In the genomic region with DNA sequence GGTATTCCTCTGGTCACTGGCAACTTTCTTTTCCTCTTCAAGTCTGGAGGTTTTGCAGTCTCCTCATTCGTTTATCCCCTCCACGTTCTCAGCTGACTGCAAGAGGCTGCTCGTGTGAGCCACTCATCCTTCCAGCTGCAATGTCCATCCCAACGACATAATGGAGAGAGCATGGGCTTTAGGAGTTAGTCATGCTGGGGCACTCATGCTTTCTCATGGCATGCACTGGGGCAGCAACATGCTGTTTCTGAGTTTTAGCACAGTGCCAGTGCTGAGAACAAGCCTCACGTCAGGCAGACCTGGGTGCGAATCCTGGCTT, we compare ENCODE assay signal across 14 cellular contexts. TPM values are rescaled to one million over a fixed set of nuclear protein-coding genes. Genes with fewer than 3 reads are reported as not detected.
DNase-seq lines count a peak whose midpoint lies in the region; ATAC-seq, FAIRE-seq and TF ChIP-seq lines count a peak whose summit lies in the region.
"Had no signal": no experiment of that assay in that cellular context is flagged by ENCODE, and none has a peak within 500 bp of the region (broad histone marks: within the 10 kb centered on the region; RNA-seq: fewer than 3 reads in every experiment).

No MANE protein-coding gene starts in this region.

- no peak overlapping the region for H3K4me2 ChIP-seq in HepG2 (ENCODE audit: low read depth, low read length)
- H3K4me2 ChIP-seq in astrocyte (ENCODE audit: low read length) = no peak overlapping the region

- in situ Hi-C loops in HepG2 (cut with HindIII; ENCODE audit: extremely low pct_ligation_motif_present, low pct_unique_long_range_greater_than_20kb) = no loop called here

- H3K27ac ChIP-seq in liver (ENCODE audit: low read depth in 1 of 2, low read length in 2 of 2) (peak overlapping the region; percentile 4 to 10), HepG2 (ENCODE audit: extremely low read length, insufficient read depth, low read length) (no peak overlapping the region), astrocyte (ENCODE audit: low read depth, low read length) (no peak overlapping the region)
- H3K27ac ChIP-seq: coronary artery, uterus had no signal

- TF ChIP-seq POLR2A in HepG2 (IDR thresholded peaks at IDR 0.05; ENCODE audit: insufficient read depth in 1 of 2, low read depth in 2 of 2, low read length in 2 of 2) = no peak

- no TSS peak for BruUV-seq in HepG2 (replicated peaks; lab: Mats Ljungman, UMichigan)

- H3K27me3 ChIP-seq in liver (ENCODE audit: control insufficient read depth in 4 of 4, insufficient read depth in 4 of 4, low read length in 3 of 4) (no peaks in the 10 kb centered on the region), HepG2 (ENCODE audit: control insufficient read depth in 1 of 2, insufficient read depth in 2 of 2, low read length in 2 of 2) (no peaks in the 10 kb centered on the region), astrocyte (ENCODE audit: insufficient read depth, low read length) (no peaks in the 10 kb centered on the region)
- H3K27me3 ChIP-seq: uterus had no signal

- H3K9me3 Mint-ChIP-seq in astrocyte (ENCODE audit: unreplicated experiment) = peaks cover 2% of the 10 kb centered on the region
- H3K9me3 Mint-ChIP-seq in natural killer cell = no peaks in the 10 kb centered on the region
- H3K9me3 Mint-ChIP-seq in WTC11 = peaks cover 5% of the 10 kb centered on the region; the same call in 1 of the 2 replicates
- H3K9me3 Mint-ChIP-seq: nephron had no signal

- CTCF ChIA-PET in HepG2 (lab: Yijun Ruan, JAX; ENCODE audit: low intra/inter-chr PET ratio, low total read pairs) = interaction anchor here (0.6 to 1.6 kb wide), 5 partner anchors 48 to 388 kb away, joined by 3 to 13 read pairs (median 3); no protein-coding TSS in a partner anchor
- CTCF ChIA-PET in WTC11 (lab: Charles Lee) = interaction anchor here (0.5 to 2.0 kb wide), 48 partner anchors 8 to 324 kb away, joined by 3 to 37 read pairs (median 4); partner anchors contain the start of genes FOXRED1, SRPRA, ST3GAL4 and TIRAP

- H3K9ac ChIP-seq in liver (ENCODE audit: low read depth in 1 of 2, low read length in 2 of 2) (no peak overlapping the region), HepG2 (ENCODE audit: insufficient read depth, low read depth, low read length) (no peak overlapping the region), astrocyte (ENCODE audit: low read length) (no peak overlapping the region)

- H2AFZ ChIP-seq in HepG2 (ENCODE audit: low read length) (no peak overlapping the region), astrocyte (ENCODE audit: low read depth, low read length) (no peak overlapping the region)

- POLR2A ChIA-PET in HepG2 (lab: Yijun Ruan, JAX) (interaction anchor here (0.7 to 0.9 kb wide), 2 partner anchors 46 to 170 kb away, joined by 3 read pairs; no protein-coding TSS in a partner anchor), WTC11 (lab: Charles Lee) (interaction anchor here (0.9 kb wide), 1 partner anchor 59 kb away, joined by 3 read pairs; no protein-coding TSS in a partner anchor)

- FAIRE-seq in HepG2 (lab: Jason Lieb, UNC) = no peak
- FAIRE-seq in astrocyte (lab: Jason Lieb, UNC) = no peak

- H3K4me3 ChIP-seq in liver (ENCODE audit: low read depth in 1 of 3, low read length in 3 of 3) = no peak overlapping the region
- H3K4me3 ChIP-seq in HepG2 (replicated peaks in 1 of 3; ENCODE audit: insufficient read depth in 1 of 3, low read depth in 2 of 3, low read length in 3 of 3) = no peak overlapping the region
- no peak overlapping the region for H3K4me3 ChIP-seq in astrocyte (ENCODE audit: insufficient read depth, low read depth, low read length)
- H3K4me3 ChIP-seq: coronary artery, uterus had no signal

- H3K36me3 Mint-ChIP-seq in astrocyte (ENCODE audit: low read depth, unreplicated experiment) (peaks cover 7% of the 10 kb centered on the region), natural killer cell (peaks cover 6% of the 10 kb centered on the region), WTC11 (peaks cover 37% of the 10 kb centered on the region)

- H4K20me1 ChIP-seq in HepG2 (ENCODE audit: insufficient read depth, low read length) (no peaks in the 10 kb centered on the region), astrocyte (ENCODE audit: insufficient read depth, low read length) (no peaks in the 10 kb centered on the region)

- intact Hi-C loops in HepG2 (cut with micrococcal nuclease; ENCODE audit: unreplicated experiment) = loop anchor here (1.0 to 2.0 kb wide), 3 partner anchors 46 to 169 kb away; no protein-coding TSS in a partner anchor
- intact Hi-C loops in natural killer cell (cut with micrococcal nuclease) = loop anchor here (1.0 to 2.0 kb wide), 7 partner anchors 18 to 169 kb away; partner anchors contain the start of genes FOXRED1 and SRPRA

- H3K27me3 Mint-ChIP-seq in astrocyte (ENCODE audit: low read depth, unreplicated experiment) (no peaks in the 10 kb centered on the region), natural killer cell (ENCODE audit: low read depth in 2 of 2) (no peaks in the 10 kb centered on the region), WTC11 (ENCODE audit: low read depth) (no peaks in the 10 kb centered on the region)
- H3K27me3 Mint-ChIP-seq: stimulated activated naive CD8-positive, alpha-beta T cell treated with anti-CD3 and anti-CD28 coated beads, Interleukin-15, amount 100 ng/mL, for 72 hours had no signal

- H3K36me3 ChIP-seq in liver (ENCODE audit: control insufficient read depth in 4 of 4, insufficient read depth in 3 of 4, low read depth in 1 of 4, low read length in 3 of 4) = peaks cover 0 to 3% (median under 1%) of the 10 kb centered on the region in 4 donors
- H3K36me3 ChIP-seq in HepG2 (replicated peaks in 1 of 2; ENCODE audit: control insufficient read depth in 1 of 2, insufficient read depth in 2 of 2, low read length in 2 of 2) = peaks cover 0 to 17% of the 10 kb centered on the region in 2 experiments; a peak in 3 of 5 replicates
- H3K36me3 ChIP-seq in astrocyte (ENCODE audit: insufficient read depth, low read length) = no peaks in the 10 kb centered on the region
- H3K36me3 ChIP-seq: uterus had no signal

- peaks cover 14% of the 10 kb centered on the region for H3K4me1 Mint-ChIP-seq in astrocyte (ENCODE audit: low read depth, unreplicated experiment)
- H3K4me1 Mint-ChIP-seq in natural killer cell = peaks cover 48% of the 10 kb centered on the region in 2 donors
- H3K4me1 Mint-ChIP-seq in WTC11 = 0 out of 2 replicates have a peak, but pooled peaks cover 2% of the 10 kb centered on the region

- TF ChIP-seq EP300 in HepG2 (IDR thresholded peaks at IDR 0.05; ENCODE audit: low read depth in 2 of 2, low read length in 2 of 2) = no peak
- no peak for TF ChIP-seq EP300 in HepG2 (CRISPR knock-in tag; IDR thresholded peaks at IDR 0.05; ENCODE audit: borderline replicate concordance)

- H3K4me3 Mint-ChIP-seq in astrocyte (ENCODE audit: unreplicated experiment) = no peak overlapping the region
- peak overlapping the region; percentile 79 for H3K4me3 Mint-ChIP-seq in natural killer cell
- H3K4me3 Mint-ChIP-seq in WTC11 = no peak overlapping the region
- H3K4me3 Mint-ChIP-seq: nephron; stimulated activated naive CD8-positive, alpha-beta T cell treated with anti-CD3 and anti-CD28 coated beads, Interleukin-15, amount 100 ng/mL, for 72 hours had no signal

- H3K79me2 ChIP-seq in HepG2 (ENCODE audit: insufficient read depth, low read length) = no peaks in the 10 kb centered on the region
- H3K79me2 ChIP-seq in astrocyte (ENCODE audit: insufficient read depth, low read length) = no peaks in the 10 kb centered on the region

- H3K9me3 ChIP-seq in liver (ENCODE audit: control insufficient read depth in 4 of 4, low read length in 3 of 4) (no peaks in the 10 kb centered on the region), HepG2 (ENCODE audit: low read length) (no peaks in the 10 kb centered on the region), astrocyte (ENCODE audit: insufficient read depth, low read depth, low read length) (no peaks in the 10 kb centered on the region)
- H3K9me3 ChIP-seq: uterus had no signal

- TF ChIP-seq RAD21 in liver (IDR thresholded peaks at IDR 0.05) = no peak
- no peak for TF ChIP-seq RAD21 in HepG2 (CRISPR knock-in tag; IDR thresholded peaks at IDR 0.05)

- DNase-seq in HepG2 (ENCODE audit: low spot score) (no peak), astrocyte (ENCODE audit: low read depth) (no peak), natural killer cell (no peak), WTC11 (ENCODE audit: low spot score) (no peak), T1000 (lab: John Stamatoyannopoulos, UW) (no peak)
- DNase-seq in activated naive CD4-positive, alpha-beta T cell treated with anti-CD3 and anti-CD28 coated beads, Interleukin-2, amount 50 U/mL, for 16 hours = no peak
- DNase-seq: activated gamma-delta T cell, SHP77 treated with DMSO at 0.1 percent for 48 hours had no signal

- WGBS in liver = 71% methylated on average over 6 of the region's 6 CpGs
- WGBS in HepG2 (ENCODE audit: low lambda C conversion rate) = 95% methylated on average over 5 of the region's 6 CpGs

- H3K4me1 ChIP-seq in liver (ENCODE audit: control insufficient read depth in 4 of 4, insufficient read depth in 4 of 4, low read length in 3 of 4) (peaks cover 0 to 6% (median 2%) of the 10 kb centered on the region in 4 donors), HepG2 (ENCODE audit: insufficient read depth, low read length) (no peaks in the 10 kb centered on the region), astrocyte (ENCODE audit: insufficient read depth, low read length) (no peaks in the 10 kb centered on the region)
- H3K4me1 ChIP-seq: uterus had no signal

- no peak for ATAC-seq in HepG2
- ATAC-seq in natural killer cell = peak in 2 of 3 donors; percentile 5 to 9
- ATAC-seq in WTC11 = no peak
- no peak for ATAC-seq in GM21515 (IDR thresholded peaks at IDR 0.05; ENCODE audit: unreplicated experiment)

- H3K27ac Mint-ChIP-seq in astrocyte (ENCODE audit: unreplicated experiment) = peak overlapping the region; percentile 34
- peak overlapping the region; percentile 92 to 93 for H3K27ac Mint-ChIP-seq in natural killer cell
- no peak overlapping the region for H3K27ac Mint-ChIP-seq in WTC11

- TF ChIP-seq CTCF in liver (IDR thresholded peaks at IDR 0.05; ENCODE audit: low read depth, low read length, missing input control) = no peak
- TF ChIP-seq CTCF in HepG2 (CRISPR knock-in tag; IDR thresholded peaks at IDR 0.05) = no peak
- TF ChIP-seq CTCF in astrocyte (IDR thresholded peaks at IDR 0.05; ENCODE audit: insufficient read depth, low read depth, low read length) = no peak
- no peak for TF ChIP-seq CTCF in natural killer cell (IDR thresholded peaks at IDR 0.05)
- no peak for TF ChIP-seq CTCF in WTC11 (IDR thresholded peaks at IDR 0.05)

RNA-seq across cellular contexts. Expression of gene DCPS, which starts 7.1 kb away (rescaled TPM):
- total RNA-seq in liver (10 to 100 TPM in 1 of 2 donors, 1 to 10 TPM in 1; 5.6 to 10.7 TPM), HepG2 (2016; rRNA removed; fragmentation: Illumina TruSeq; extraction: Trizol) (21.9 and 24.1 TPM in 2 replicates), astrocyte (11.3 and 14.0 TPM in 2 replicates), natural killer cell (10 to 100 TPM; 20.1 to 25.8 (median 23.1) TPM), WTC11 (2021) (26.2 to 30.9 TPM (median 29.4 TPM) in 3 replicates)
- polyA plus RNA-seq in liver (10 to 100 TPM; 27.3 to 61.0 TPM), HepG2 (2011; rRNA removed) (20.7 and 22.5 TPM in 2 replicates)
- total RNA-seq in HepG2 (2016; cell fraction: cytosol; rRNA removed; fragmentation: Illumina TruSeq; extraction: Trizol; ENCODE audit: low read depth) = 4.3 and 4.6 TPM in 2 replicates
- 20.7 and 23.2 TPM in 2 replicates for total RNA-seq in HepG2 (2016; cell fraction: insoluble cytoplasmic fraction; rRNA removed; fragmentation: Illumina TruSeq; extraction: Trizol)
- 6.0 and 8.2 TPM in 2 replicates for total RNA-seq in HepG2 (2016; cell fraction: membrane; rRNA removed; fragmentation: Illumina TruSeq; extraction: Trizol)
- total RNA-seq in HepG2 (2016; cell fraction: nucleus; rRNA removed; fragmentation: Illumina TruSeq; extraction: Trizol) = 10.8 and 11.7 TPM in 2 replicates
- 25.0 and 33.9 TPM in 2 replicates for polyA plus RNA-seq in HepG2 (2011; cell fraction: cytosol; rRNA removed)
- polyA plus RNA-seq in HepG2 (2011; cell fraction: nucleus; rRNA removed) = 11.1 and 11.9 TPM in 2 replicates
- polyA plus RNA-seq in HepG2 (2012) = 12.9 and 13.5 TPM in 2 replicates
- polyA plus RNA-seq in HepG2 (2016; cell fraction: cytosol; fragmentation: Illumina TruSeq; extraction: Trizol; ENCODE audit: low read depth) = 4.1 and 4.3 TPM in 2 replicates
- 29.3 and 35.5 TPM in 2 replicates for polyA plus RNA-seq in HepG2 (2016; cell fraction: insoluble cytoplasmic fraction; fragmentation: Illumina TruSeq; extraction: Trizol; ENCODE audit: low read depth)
- polyA plus RNA-seq in HepG2 (2016; cell fraction: membrane; fragmentation: Illumina TruSeq; extraction: Trizol; ENCODE audit: low read depth) = 5.8 and 6.4 TPM in 2 replicates
- polyA plus RNA-seq in HepG2 (2016; cell fraction: nucleus; fragmentation: Illumina TruSeq; extraction: Trizol; ENCODE audit: insufficient read depth, low read depth) = 15.1 and 15.2 TPM in 2 replicates
- 16.9 and 47.3 TPM in 2 replicates for polyA minus RNA-seq in HepG2 (2011; rRNA and poly(A)+ RNA removed; ENCODE audit: low replicate concordance)
- polyA minus RNA-seq in HepG2 (2011; cell fraction: cytosol; rRNA and poly(A)+ RNA removed) = 5.5 and 10.6 TPM in 2 replicates
- 7.1 and 7.6 TPM in 2 replicates for polyA minus RNA-seq in HepG2 (2011; cell fraction: nucleus; rRNA and poly(A)+ RNA removed)

RNA-seq across cellular contexts. Expression of gene TIRAP, which starts 28.1 kb away (rescaled TPM):
- total RNA-seq in liver (1 to 10 TPM; 4.4 to 9.5 TPM), HepG2 (2016; rRNA removed; fragmentation: Illumina TruSeq; extraction: Trizol) (5.4 and 6.2 TPM in 2 replicates), astrocyte (6.6 and 6.8 TPM in 2 replicates), natural killer cell (10 to 100 TPM; 14.5 to 24.0 (median 19.5) TPM), WTC11 (2021) (5.4 to 5.9 TPM (median 5.6 TPM) in 3 replicates)
- polyA plus RNA-seq in liver (1 to 10 TPM; 3.9 to 8.5 TPM), HepG2 (2011; rRNA removed) (5.7 and 7.0 TPM in 2 replicates)
- 1.8 and 1.9 TPM in 2 replicates for total RNA-seq in HepG2 (2016; cell fraction: cytosol; rRNA removed; fragmentation: Illumina TruSeq; extraction: Trizol; ENCODE audit: low read depth)
- 5.5 and 5.6 TPM in 2 replicates for total RNA-seq in HepG2 (2016; cell fraction: insoluble cytoplasmic fraction; rRNA removed; fragmentation: Illumina TruSeq; extraction: Trizol)
- 4.3 TPM in 2 replicates for total RNA-seq in HepG2 (2016; cell fraction: membrane; rRNA removed; fragmentation: Illumina TruSeq; extraction: Trizol)
- 4.4 and 5.5 TPM in 2 replicates for total RNA-seq in HepG2 (2016; cell fraction: nucleus; rRNA removed; fragmentation: Illumina TruSeq; extraction: Trizol)
- 4.5 and 5.2 TPM in 2 replicates for polyA plus RNA-seq in HepG2 (2011; cell fraction: cytosol; rRNA removed)
- polyA plus RNA-seq in HepG2 (2011; cell fraction: nucleus; rRNA removed) = 9.1 and 10.8 TPM in 2 replicates
- 4.6 and 5.5 TPM in 2 replicates for polyA plus RNA-seq in HepG2 (2012)
- polyA plus RNA-seq in HepG2 (2016; cell fraction: cytosol; fragmentation: Illumina TruSeq; extraction: Trizol; ENCODE audit: low read depth) = 1.6 and 1.8 TPM in 2 replicates
- 6.8 and 8.2 TPM in 2 replicates for polyA plus RNA-seq in HepG2 (2016; cell fraction: insoluble cytoplasmic fraction; fragmentation: Illumina TruSeq; extraction: Trizol; ENCODE audit: low read depth)
- 3.3 and 3.8 TPM in 2 replicates for polyA plus RNA-seq in HepG2 (2016; cell fraction: membrane; fragmentation: Illumina TruSeq; extraction: Trizol; ENCODE audit: low read depth)
- 9.4 and 9.9 TPM in 2 replicates for polyA plus RNA-seq in HepG2 (2016; cell fraction: nucleus; fragmentation: Illumina TruSeq; extraction: Trizol; ENCODE audit: insufficient read depth, low read depth)
- 14.2 and 15.0 TPM in 2 replicates for polyA minus RNA-seq in HepG2 (2011; rRNA and poly(A)+ RNA removed; ENCODE audit: low replicate concordance)
- 6.2 and 6.8 TPM in 2 replicates for polyA minus RNA-seq in HepG2 (2011; cell fraction: cytosol; rRNA and poly(A)+ RNA removed)
- polyA minus RNA-seq in HepG2 (2011; cell fraction: nucleus; rRNA and poly(A)+ RNA removed) = 5.8 and 10.1 TPM in 2 replicates

RNA-seq across cellular contexts. Expression of gene FOXRED1, which starts 42.0 kb away (rescaled TPM):
- total RNA-seq in liver (10 to 100 TPM; 24.0 to 38.9 TPM), HepG2 (2016; rRNA removed; fragmentation: Illumina TruSeq; extraction: Trizol) (42.9 and 50.2 TPM in 2 replicates), astrocyte (15.4 and 16.3 TPM in 2 replicates), natural killer cell (10 to 100 TPM; 31.1 to 37.9 (median 31.3) TPM), WTC11 (2021) (59.4 to 64.4 TPM (median 61.9 TPM) in 3 replicates)
- polyA plus RNA-seq in liver (10 to 100 TPM; 29.5 to 30.2 TPM), HepG2 (2011; rRNA removed) (24.7 and 29.6 TPM in 2 replicates)
- 13.0 and 13.3 TPM in 2 replicates for total RNA-seq in HepG2 (2016; cell fraction: cytosol; rRNA removed; fragmentation: Illumina TruSeq; extraction: Trizol; ENCODE audit: low read depth)
- total RNA-seq in HepG2 (2016; cell fraction: insoluble cytoplasmic fraction; rRNA removed; fragmentation: Illumina TruSeq; extraction: Trizol) = 43.9 and 49.5 TPM in 2 replicates
- 16.4 and 18.0 TPM in 2 replicates for total RNA-seq in HepG2 (2016; cell fraction: membrane; rRNA removed; fragmentation: Illumina TruSeq; extraction: Trizol)
- 32.4 TPM in 2 replicates for total RNA-seq in HepG2 (2016; cell fraction: nucleus; rRNA removed; fragmentation: Illumina TruSeq; extraction: Trizol)
- polyA plus RNA-seq in HepG2 (2011; cell fraction: cytosol; rRNA removed) = 24.1 and 38.8 TPM in 2 replicates
- 39.3 and 48.4 TPM in 2 replicates for polyA plus RNA-seq in HepG2 (2011; cell fraction: nucleus; rRNA removed)
- polyA plus RNA-seq in HepG2 (2012) = 15.5 and 27.9 TPM in 2 replicates
- polyA plus RNA-seq in HepG2 (2016; cell fraction: cytosol; fragmentation: Illumina TruSeq; extraction: Trizol; ENCODE audit: low read depth) = 6.7 and 7.3 TPM in 2 replicates
- polyA plus RNA-seq in HepG2 (2016; cell fraction: insoluble cytoplasmic fraction; fragmentation: Illumina TruSeq; extraction: Trizol; ENCODE audit: low read depth) = 49.1 and 50.0 TPM in 2 replicates
- 8.9 and 10.8 TPM in 2 replicates for polyA plus RNA-seq in HepG2 (2016; cell fraction: membrane; fragmentation: Illumina TruSeq; extraction: Trizol; ENCODE audit: low read depth)
- polyA plus RNA-seq in HepG2 (2016; cell fraction: nucleus; fragmentation: Illumina TruSeq; extraction: Trizol; ENCODE audit: insufficient read depth, low read depth) = 95.9 and 96.9 TPM in 2 replicates
- polyA minus RNA-seq in HepG2 (2011; rRNA and poly(A)+ RNA removed; ENCODE audit: low replicate concordance) = 40.2 and 50.7 TPM in 2 replicates
- polyA minus RNA-seq in HepG2 (2011; cell fraction: cytosol; rRNA and poly(A)+ RNA removed) = 9.2 and 9.8 TPM in 2 replicates
- 22.1 and 23.8 TPM in 2 replicates for polyA minus RNA-seq in HepG2 (2011; cell fraction: nucleus; rRNA and poly(A)+ RNA removed)

RNA-seq across cellular contexts. Expression of gene SRPRA, which starts 42.3 kb away (rescaled TPM):
- 100 to 1,000 TPM in 1 of 2 donors, 10 to 100 TPM in 1; 28.7 to 138 TPM for total RNA-seq in liver
- 100 to 1,000 TPM in 1 of 2 donors, 10 to 100 TPM in 1; 66.4 to 143 TPM for polyA plus RNA-seq in liver
- 16.4 and 27.7 TPM in 2 replicates for total RNA-seq in HepG2 (2016; rRNA removed; fragmentation: Illumina TruSeq; extraction: Trizol)
- total RNA-seq in HepG2 (2016; cell fraction: cytosol; rRNA removed; fragmentation: Illumina TruSeq; extraction: Trizol; ENCODE audit: low read depth) = 2.7 and 3.2 TPM in 2 replicates
- 14.6 and 27.3 TPM in 2 replicates for total RNA-seq in HepG2 (2016; cell fraction: insoluble cytoplasmic fraction; rRNA removed; fragmentation: Illumina TruSeq; extraction: Trizol)
- 8.0 and 10.6 TPM in 2 replicates for total RNA-seq in HepG2 (2016; cell fraction: membrane; rRNA removed; fragmentation: Illumina TruSeq; extraction: Trizol)
- total RNA-seq in HepG2 (2016; cell fraction: nucleus; rRNA removed; fragmentation: Illumina TruSeq; extraction: Trizol) = 59.3 and 69.9 TPM in 2 replicates
- 64.6 and 67.6 TPM in 2 replicates for polyA plus RNA-seq in HepG2 (2011; rRNA removed)
- polyA plus RNA-seq in HepG2 (2011; cell fraction: cytosol; rRNA removed) = 67.4 and 74.4 TPM in 2 replicates
- 95.0 and 97.8 TPM in 2 replicates for polyA plus RNA-seq in HepG2 (2011; cell fraction: nucleus; rRNA removed)
- polyA plus RNA-seq in HepG2 (2012) = 66.3 and 75.8 TPM in 2 replicates
- polyA plus RNA-seq in HepG2 (2016; cell fraction: cytosol; fragmentation: Illumina TruSeq; extraction: Trizol; ENCODE audit: low read depth) = 4.3 and 4.8 TPM in 2 replicates
- polyA plus RNA-seq in HepG2 (2016; cell fraction: insoluble cytoplasmic fraction; fragmentation: Illumina TruSeq; extraction: Trizol; ENCODE audit: low read depth) = 27.7 and 34.9 TPM in 2 replicates
- 9.2 and 12.3 TPM in 2 replicates for polyA plus RNA-seq in HepG2 (2016; cell fraction: membrane; fragmentation: Illumina TruSeq; extraction: Trizol; ENCODE audit: low read depth)
- polyA plus RNA-seq in HepG2 (2016; cell fraction: nucleus; fragmentation: Illumina TruSeq; extraction: Trizol; ENCODE audit: insufficient read depth, low read depth) = 133 TPM in 2 replicates
- polyA minus RNA-seq in HepG2 (2011; rRNA and poly(A)+ RNA removed; ENCODE audit: low replicate concordance) = 87.4 and 136 TPM in 2 replicates
- 49.7 and 49.8 TPM in 2 replicates for polyA minus RNA-seq in HepG2 (2011; cell fraction: cytosol; rRNA and poly(A)+ RNA removed)
- 135 and 143 TPM in 2 replicates for polyA minus RNA-seq in HepG2 (2011; cell fraction: nucleus; rRNA and poly(A)+ RNA removed)
- total RNA-seq in astrocyte = 74.6 and 83.1 TPM in 2 replicates
- 100 to 1,000 TPM; 188 to 225 (median 195) TPM for total RNA-seq in natural killer cell
- 59.7 to 64.7 TPM (median 62.2 TPM) in 3 replicates for total RNA-seq in WTC11 (2021)

RNA-seq across cellular contexts. Expression of gene ST3GAL4, which starts 44.5 kb away (rescaled TPM):
- total RNA-seq in liver (10 to 100 TPM in 1 of 2 donors, 1 to 10 TPM in 1; 7.4 to 18.4 TPM), HepG2 (2016; rRNA removed; fragmentation: Illumina TruSeq; extraction: Trizol) (7.4 and 13.3 TPM in 2 replicates), astrocyte (12.2 and 14.1 TPM in 2 replicates), natural killer cell (10 to 100 TPM; 43.3 to 57.6 (median 47.3) TPM), WTC11 (2021) (12.8 to 17.3 TPM (median 14.3 TPM) in 3 replicates)
- polyA plus RNA-seq in liver (10 to 100 TPM in 1 of 2 donors, 1 to 10 TPM in 1; 4.5 to 13.7 TPM), HepG2 (2011; rRNA removed) (9.1 and 12.5 TPM in 2 replicates)
- 26.0 and 28.4 TPM in 2 replicates for total RNA-seq in HepG2 (2016; cell fraction: cytosol; rRNA removed; fragmentation: Illumina TruSeq; extraction: Trizol; ENCODE audit: low read depth)
- 6.5 and 14.0 TPM in 2 replicates for total RNA-seq in HepG2 (2016; cell fraction: insoluble cytoplasmic fraction; rRNA removed; fragmentation: Illumina TruSeq; extraction: Trizol)
- total RNA-seq in HepG2 (2016; cell fraction: membrane; rRNA removed; fragmentation: Illumina TruSeq; extraction: Trizol) = 29.9 and 31.6 TPM in 2 replicates
- 10.2 and 12.2 TPM in 2 replicates for total RNA-seq in HepG2 (2016; cell fraction: nucleus; rRNA removed; fragmentation: Illumina TruSeq; extraction: Trizol)
- 8.8 and 9.2 TPM in 2 replicates for polyA plus RNA-seq in HepG2 (2011; cell fraction: cytosol; rRNA removed)
- 15.0 and 15.5 TPM in 2 replicates for polyA plus RNA-seq in HepG2 (2011; cell fraction: nucleus; rRNA removed)
- 7.8 and 8.2 TPM in 2 replicates for polyA plus RNA-seq in HepG2 (2012)
- polyA plus RNA-seq in HepG2 (2016; cell fraction: cytosol; fragmentation: Illumina TruSeq; extraction: Trizol; ENCODE audit: low read depth) = 22.6 and 26.2 TPM in 2 replicates
- polyA plus RNA-seq in HepG2 (2016; cell fraction: insoluble cytoplasmic fraction; fragmentation: Illumina TruSeq; extraction: Trizol; ENCODE audit: low read depth) = 7.6 and 9.2 TPM in 2 replicates
- polyA plus RNA-seq in HepG2 (2016; cell fraction: membrane; fragmentation: Illumina TruSeq; extraction: Trizol; ENCODE audit: low read depth) = 26.9 and 30.2 TPM in 2 replicates
- 24.7 and 27.7 TPM in 2 replicates for polyA plus RNA-seq in HepG2 (2016; cell fraction: nucleus; fragmentation: Illumina TruSeq; extraction: Trizol; ENCODE audit: insufficient read depth, low read depth)
- 17.0 and 116 TPM in 2 replicates for polyA minus RNA-seq in HepG2 (2011; rRNA and poly(A)+ RNA removed; ENCODE audit: low replicate concordance)
- 3.8 and 4.3 TPM in 2 replicates for polyA minus RNA-seq in HepG2 (2011; cell fraction: cytosol; rRNA and poly(A)+ RNA removed)
- 5.8 and 7.1 TPM in 2 replicates for polyA minus RNA-seq in HepG2 (2011; cell fraction: nucleus; rRNA and poly(A)+ RNA removed)

Comparison
In these comparisons a context has a peak if more than half of its experiments do, and no peak if none do; other contexts are left out.
1. H3K27ac ChIP-seq: peak in liver (2 of 2); none in HepG2 (single experiment) and astrocyte (single experiment).
2. ATAC-seq: peak in natural killer cell (2 of 3); none in HepG2 (single experiment), WTC11 (single experiment) and GM21515 (single experiment).